In genomic region chr6:84344005-84344404, GRCh38 we compare ENCODE assay signal across 1 cellular context.
TF ChIP-seq lines count a peak whose summit lies in the region.

No MANE protein-coding gene starts in this region.

TF ChIP-seq in GM23338, 12 proteins besides CTCF, POLR2A, EP300 and RAD21 (continued from another document):
- TF ChIP-seq REST (IDR thresholded peaks at IDR 0.05; ENCODE audit: unreplicated experiment) = no peak
- no peak for TF ChIP-seq ZNF331 (CRISPR knock-in tag; IDR thresholded peaks at IDR 0.05; ENCODE audit: low read depth)
- TF ChIP-seq ZNF114 (CRISPR knock-in tag; IDR thresholded peaks at IDR 0.05) = no peak
